ENCODE assay signal across 10 cellular contexts in genomic region chr20:59013959-59014608, GRCh38. TPM values are rescaled to one million over a fixed set of nuclear protein-coding genes. Genes with fewer than 3 reads are reported as not detected.
DNase-seq lines count a peak whose midpoint lies in the region; ATAC-seq and TF ChIP-seq lines count a peak whose summit lies in the region.
"Had no signal": no experiment of that assay in that cellular context is flagged by ENCODE, and none has a peak within 500 bp of the region (broad histone marks: within the 10 kb centered on the region; RNA-seq: fewer than 3 reads in every experiment).

No MANE protein-coding gene starts in this region.

- H3K4me1 Mint-ChIP-seq in CD4-positive, alpha-beta T cell (ENCODE audit: low read depth): peaks cover 44% of the 10 kb centered on the region
- peaks cover 26 to 53% (median 47%) of the 10 kb centered on the region in 7 donors for H3K4me1 Mint-ChIP-seq in naive thymus-derived CD4-positive, alpha-beta T cell
- H3K4me1 Mint-ChIP-seq in H9: peaks cover 16 to 22% of the 10 kb centered on the region in 2 experiments; a peak in 3 of 4 replicates

- no peak overlapping the region for H3K14ac ChIP-seq in H9 (ENCODE audit: insufficient read depth, low read length)

- H2AK5ac ChIP-seq in H9 (ENCODE audit: insufficient read length, low read length): no peak overlapping the region

- H3K27me3 Mint-ChIP-seq in CD4-positive, alpha-beta T cell: no peaks in the 10 kb centered on the region
- H3K27me3 Mint-ChIP-seq in naive thymus-derived CD4-positive, alpha-beta T cell: no peaks in the 10 kb centered on the region
- peaks cover 37% of the 10 kb centered on the region for H3K27me3 Mint-ChIP-seq in H9 (ENCODE audit: low read depth)

- H2AFZ ChIP-seq in H9 (ENCODE audit: low read length): no peak overlapping the region

- H3K4ac ChIP-seq in H9 (ENCODE audit: low read depth, low read length): no peak overlapping the region

- no peaks in the 10 kb centered on the region for H3K79me1 ChIP-seq in H9 (ENCODE audit: insufficient read depth, low read depth, low read length, poor library complexity, severe bottlenecking)

- no peak overlapping the region for H3K9ac ChIP-seq in H9 (ENCODE audit: extremely low read depth, insufficient read length, low read length)

- no peak overlapping the region for H2BK15ac ChIP-seq in H9 (ENCODE audit: low read depth, low read length)

- H4K91ac ChIP-seq in H9 (ENCODE audit: insufficient read length, low read depth, low read length): no peak overlapping the region

- no peak overlapping the region for H3T11ph ChIP-seq in H9 (ENCODE audit: low read length)

- TF ChIP-seq POLR2A in Peyer's patch (IDR thresholded peaks at IDR 0.05): no peak

- H3K4me1 ChIP-seq in Peyer's patch: peaks cover 0 to 10% (median 0%) of the 10 kb centered on the region in 4 donors
- peaks cover 10 to 24% of the 10 kb centered on the region in 2 donors for H3K4me1 ChIP-seq in naive thymus-derived CD4-positive, alpha-beta T cell (ENCODE audit: control insufficient read depth in 2 of 2, insufficient read depth in 2 of 2, low read length in 2 of 2)
- peaks cover 7% of the 10 kb centered on the region; the same call in 1 of the 2 replicates for H3K4me1 ChIP-seq in H9 (ENCODE audit: insufficient read depth, low read length)

- H2BK12ac ChIP-seq in H9 (ENCODE audit: insufficient read length, low read depth, low read length): no peak overlapping the region

- no peaks in the 10 kb centered on the region for H3K27me3 ChIP-seq in CD4-positive, alpha-beta T cell (ENCODE audit: control insufficient read depth, insufficient read depth, low read length)
- H3K27me3 ChIP-seq in Peyer's patch (no peaks in the 10 kb centered on the region), H9 (ENCODE audit: insufficient read depth, low read length) (no peaks in the 10 kb centered on the region)
- H3K27me3 ChIP-seq in naive thymus-derived CD4-positive, alpha-beta T cell (ENCODE audit: control insufficient read depth in 2 of 2, insufficient read depth in 2 of 2, low read length in 2 of 2): no peaks in the 10 kb centered on the region

- no peak overlapping the region for H3K4me2 ChIP-seq in H9 (ENCODE audit: insufficient read depth, insufficient read length, low read length)

- H3K9me3 ChIP-seq in CD4-positive, alpha-beta T cell (ENCODE audit: control insufficient read depth, low read length): no peaks in the 10 kb centered on the region
- H3K9me3 ChIP-seq in Peyer's patch (no peaks in the 10 kb centered on the region), H9 (ENCODE audit: control insufficient read depth, low read depth, low read length) (no peaks in the 10 kb centered on the region)
- no peaks in the 10 kb centered on the region for H3K9me3 ChIP-seq in naive thymus-derived CD4-positive, alpha-beta T cell (ENCODE audit: control insufficient read depth in 2 of 3, low read length in 3 of 3)

- no peak overlapping the region for H3K56ac ChIP-seq in H9 (ENCODE audit: insufficient read length, low read depth, low read length)

- no peaks in the 10 kb centered on the region for H3K23me2 ChIP-seq in H9 (ENCODE audit: insufficient read length, low read depth, low read length, poor library complexity, severe bottlenecking)

- no peak overlapping the region for H3K4me3 Mint-ChIP-seq in CD4-positive, alpha-beta T cell
- H3K4me3 Mint-ChIP-seq in naive thymus-derived CD4-positive, alpha-beta T cell: peak overlapping the region in 5 of 10 donors; percentile 4 to 26 (median 14)
- no peak overlapping the region for H3K4me3 Mint-ChIP-seq in H9
- H3K4me3 Mint-ChIP-seq: T-helper 1 cell treated with Interleukin-12 subunit alpha and Interleukin-12 subunit beta and Interleukin-4 antibody, amounts not matched to agents 30 μg/mL and 1 μg/mL, for 36 hours had no signal

- H2BK120ac ChIP-seq in H9 (ENCODE audit: low read depth, low read length, poor library complexity, severe bottlenecking): no peak overlapping the region

- no peaks in the 10 kb centered on the region for H4K20me1 ChIP-seq in H9 (ENCODE audit: control insufficient read depth, insufficient read depth, insufficient read length)

- H3K23ac ChIP-seq in H9 (ENCODE audit: insufficient read length, low read depth, low read length): no peak overlapping the region

- H4K5ac ChIP-seq in H9 (ENCODE audit: insufficient read length, low read depth, low read length): no peak overlapping the region

- no peaks in the 10 kb centered on the region for H3K36me3 ChIP-seq in Peyer's patch
- no peaks in the 10 kb centered on the region for H3K36me3 ChIP-seq in naive thymus-derived CD4-positive, alpha-beta T cell (ENCODE audit: control insufficient read depth in 2 of 3, insufficient read depth in 3 of 3, low read length in 3 of 3)

- no peak overlapping the region for H2BK20ac ChIP-seq in H9 (ENCODE audit: low read depth, low read length, poor library complexity, severe bottlenecking)

- POLR2A ChIA-PET in CD4-positive, alpha-beta T cell (lab: Charles Lee): no interaction called here
- POLR2A ChIA-PET in naive thymus-derived CD4-positive, alpha-beta T cell (lab: Charles Lee): interaction anchor here (0.6 to 1.6 kb wide), 5 partner anchors 8 to 52 kb away, joined by 3 to 8 read pairs (median 4); partner anchors contain the start of gene ATP5F1E

- peak; percentile 75 for ATAC-seq in CD4-positive, alpha-beta T cell (ENCODE audit: poor library complexity)
- peak; percentile 67 for ATAC-seq in naive thymus-derived CD4-positive, alpha-beta T cell
- no peak for ATAC-seq in GM19397 (IDR thresholded peaks at IDR 0.05; ENCODE audit: unreplicated experiment)
- no peak for ATAC-seq in HG03097 (IDR thresholded peaks at IDR 0.05; ENCODE audit: low FRiP score, unreplicated experiment)

- peak overlapping the region; percentile 25 for H3K27ac Mint-ChIP-seq in CD4-positive, alpha-beta T cell
- peak overlapping the region in 5 of 9 donors; percentile 10 to 76 (median 21) for H3K27ac Mint-ChIP-seq in naive thymus-derived CD4-positive, alpha-beta T cell
- H3K27ac Mint-ChIP-seq in H9: no peak overlapping the region; a peak in 2 of 7 replicates
- H3K27ac Mint-ChIP-seq: T-helper 1 cell treated with Interleukin-12 subunit alpha and Interleukin-12 subunit beta and Interleukin-4 antibody, amounts not matched to agents 30 μg/mL and 1 μg/mL, for 36 hours had no signal

- no peak overlapping the region for H3K27ac ChIP-seq in CD4-positive, alpha-beta T cell (ENCODE audit: low read depth, low read length)
- H3K27ac ChIP-seq in Peyer's patch (no peak overlapping the region), H9 (ENCODE audit: insufficient read length, low read depth, low read length) (no peak overlapping the region)
- no peak overlapping the region for H3K27ac ChIP-seq in naive thymus-derived CD4-positive, alpha-beta T cell (ENCODE audit: low read depth, low read length)

- H2BK5ac ChIP-seq in H9 (ENCODE audit: insufficient read length, low read length): no peak overlapping the region

- H3K9me3 Mint-ChIP-seq in CD4-positive, alpha-beta T cell: no peaks in the 10 kb centered on the region
- no peaks in the 10 kb centered on the region for H3K9me3 Mint-ChIP-seq in naive thymus-derived CD4-positive, alpha-beta T cell
- no peaks in the 10 kb centered on the region for H3K9me3 Mint-ChIP-seq in H9
- H3K9me3 Mint-ChIP-seq: T-helper 1 cell treated with Interleukin-12 subunit alpha and Interleukin-12 subunit beta and Interleukin-4 antibody, amounts not matched to agents 30 μg/mL and 1 μg/mL, for 36 hours had no signal

- no peaks in the 10 kb centered on the region for H3K36me3 Mint-ChIP-seq in CD4-positive, alpha-beta T cell (ENCODE audit: low read depth)
- H3K36me3 Mint-ChIP-seq in naive thymus-derived CD4-positive, alpha-beta T cell: no peaks in the 10 kb centered on the region
- no peaks in the 10 kb centered on the region; a peak in 1 of 7 replicates for H3K36me3 Mint-ChIP-seq in H9 (ENCODE audit: insufficient read depth in 1 of 3, low read depth in 3 of 3)

- WGBS in H9 (ENCODE audit: extremely low coverage, insufficient read length, low lambda C conversion rate): no CpG with 5 or more reads among the region's 13 CpGs

- no peak overlapping the region for H3K18ac ChIP-seq in H9 (ENCODE audit: insufficient read length, low read depth, low read length)

- H4K8ac ChIP-seq in H9 (replicated peaks; ENCODE audit: insufficient read length, low read depth, low read length): no peak overlapping the region

- no peak overlapping the region for H3K4me3 ChIP-seq in Peyer's patch
- H3K4me3 ChIP-seq in astrocyte of the spinal cord (ENCODE audit: low read depth, low read length): no peak overlapping the region
- no peak overlapping the region for H3K4me3 ChIP-seq in naive thymus-derived CD4-positive, alpha-beta T cell (ENCODE audit: low read length)

- DNase-seq in CD4-positive, alpha-beta T cell: peak in 2 of 10 experiments; percentile 16 to 22
- DNase-seq in Peyer's patch: peak in 2 of 3 donors; percentile 16 to 47
- peak; percentile 75 for DNase-seq in astrocyte of the spinal cord (ENCODE audit: low read depth, low spot score)
- peak in 4 of 9 donors; percentile 16 to 36 (median 28) for DNase-seq in naive thymus-derived CD4-positive, alpha-beta T cell
- DNase-seq in retina: no peak
- DNase-seq in H9: no peak
- DNase-seq: DMS53 had no signal

- intact Hi-C loops in CD4-positive, alpha-beta T cell (cut with DNase I, micrococcal nuclease): no loop called here
- intact Hi-C loops in naive thymus-derived CD4-positive, alpha-beta T cell (cut with micrococcal nuclease): no loop called here

- in situ Hi-C loops in astrocyte of the spinal cord (cut with HindIII; ENCODE audit: low sequenced_read_pairs): no loop called here

- CTCF ChIA-PET in CD4-positive, alpha-beta T cell (lab: Charles Lee): no interaction called here
- CTCF ChIA-PET in naive thymus-derived CD4-positive, alpha-beta T cell (lab: Charles Lee): no interaction called here

- H3K79me2 ChIP-seq in H9 (ENCODE audit: insufficient read depth, low read length): no peaks in the 10 kb centered on the region

- TF ChIP-seq CTCF in CD4-positive, alpha-beta T cell (IDR thresholded peaks at IDR 0.05): no peak
- no peak for TF ChIP-seq CTCF in Peyer's patch (IDR thresholded peaks at IDR 0.05)
- TF ChIP-seq CTCF in astrocyte of the spinal cord (IDR thresholded peaks at IDR 0.05; ENCODE audit: low read depth, low read length): no peak
- TF ChIP-seq CTCF in H9 (conservative IDR thresholded peaks at IDR 0.05): no peak

RNA-seq across cellular contexts. Expression of gene TUBB1, which starts 5.1 kb away (rescaled TPM):
- under 1 TPM; 0.11 to 0.17 TPM for total RNA-seq in CD4-positive, alpha-beta T cell
- total RNA-seq in Peyer's patch (not detected), H9 (2021) (not detected in 2 replicates)
- total RNA-seq in naive thymus-derived CD4-positive, alpha-beta T cell: 1 to 10 TPM in 1 of 5 experiments, under 1 TPM in 1, not detected in 3; 0.98 to 9.5 TPM
- polyA plus RNA-seq in naive thymus-derived CD4-positive, alpha-beta T cell: under 1 TPM; 0.14 to 0.22 TPM

RNA-seq across cellular contexts. Expression of gene CTSZ, which starts 7.0 kb away (rescaled TPM):
- 10 to 100 TPM; 14.7 to 17.7 TPM for total RNA-seq in CD4-positive, alpha-beta T cell
- total RNA-seq in Peyer's patch (100 to 1,000 TPM in 3 of 4 donors, 10 to 100 TPM in 1; 78.4 to 310 (median 274) TPM), H9 (2021) (35.7 and 37.6 TPM in 2 replicates)
- 100 to 1,000 TPM in 1 of 5 experiments, 10 to 100 TPM in 4; 29.5 to 165 (median 34.1) TPM for total RNA-seq in naive thymus-derived CD4-positive, alpha-beta T cell
- 1 to 10 TPM; 1.0 to 3.0 TPM for polyA plus RNA-seq in naive thymus-derived CD4-positive, alpha-beta T cell

RNA-seq across cellular contexts. Expression of gene ATP5F1E, which starts 18.1 kb away (rescaled TPM):
- 10 to 100 TPM; 51.1 to 53.1 TPM for total RNA-seq in CD4-positive, alpha-beta T cell
- 10 to 100 TPM; 20.6 to 34.0 (median 26.8) TPM for total RNA-seq in Peyer's patch
- 10 to 100 TPM; 57.0 to 81.7 (median 67.4) TPM for total RNA-seq in naive thymus-derived CD4-positive, alpha-beta T cell
- polyA plus RNA-seq in naive thymus-derived CD4-positive, alpha-beta T cell: 10 to 100 TPM; 31.4 to 75.7 TPM
- total RNA-seq in H9 (2021): 47.4 and 52.7 TPM in 2 replicates

RNA-seq across cellular contexts. Expression of gene PRELID3B, which starts 28.5 kb away (rescaled TPM):
- total RNA-seq in CD4-positive, alpha-beta T cell: 10 to 100 TPM; 55.8 to 59.1 TPM
- 100 to 1,000 TPM in 2 of 4 donors, 10 to 100 TPM in 2; 44.6 to 148 (median 86.5) TPM for total RNA-seq in Peyer's patch
- 10 to 100 TPM; 37.1 to 70.4 (median 44.0) TPM for total RNA-seq in naive thymus-derived CD4-positive, alpha-beta T cell
- polyA plus RNA-seq in naive thymus-derived CD4-positive, alpha-beta T cell: 10 to 100 TPM; 17.6 to 27.4 TPM
- 52.6 and 56.5 TPM in 2 replicates for total RNA-seq in H9 (2021)

RNA-seq across cellular contexts. Expression of gene NELFCD, which starts 33.0 kb away (rescaled TPM):
- 10 to 100 TPM; 95.7 to 97.0 TPM for total RNA-seq in CD4-positive, alpha-beta T cell
- total RNA-seq in Peyer's patch: 10 to 100 TPM; 39.6 to 98.2 (median 65.1) TPM
- 10 to 100 TPM; 84.5 to 96.1 (median 90.8) TPM for total RNA-seq in naive thymus-derived CD4-positive, alpha-beta T cell
- polyA plus RNA-seq in naive thymus-derived CD4-positive, alpha-beta T cell: 10 to 100 TPM; 65.0 to 81.6 TPM
- total RNA-seq in H9 (2021): 53.5 and 57.8 TPM in 2 replicates

Comparison
In these comparisons a context has a peak if more than half of its experiments do, and no peak if none do; other contexts are left out.
1. ATAC-seq: peak in CD4-positive, alpha-beta T cell (single experiment) and naive thymus-derived CD4-positive, alpha-beta T cell (single experiment); none in GM19397 (single experiment) and HG03097 (single experiment).
2. DNase-seq: peak in Peyer's patch (2 of 3) and astrocyte of the spinal cord (single experiment); none in retina (single experiment) and H9 (single experiment).
3. H3K27ac Mint-ChIP-seq: peak in CD4-positive, alpha-beta T cell (single experiment) and naive thymus-derived CD4-positive, alpha-beta T cell (5 of 9); none in H9 (0 of 3).